ENCODE assay signal across 9 cellular contexts in the genomic region with DNA sequence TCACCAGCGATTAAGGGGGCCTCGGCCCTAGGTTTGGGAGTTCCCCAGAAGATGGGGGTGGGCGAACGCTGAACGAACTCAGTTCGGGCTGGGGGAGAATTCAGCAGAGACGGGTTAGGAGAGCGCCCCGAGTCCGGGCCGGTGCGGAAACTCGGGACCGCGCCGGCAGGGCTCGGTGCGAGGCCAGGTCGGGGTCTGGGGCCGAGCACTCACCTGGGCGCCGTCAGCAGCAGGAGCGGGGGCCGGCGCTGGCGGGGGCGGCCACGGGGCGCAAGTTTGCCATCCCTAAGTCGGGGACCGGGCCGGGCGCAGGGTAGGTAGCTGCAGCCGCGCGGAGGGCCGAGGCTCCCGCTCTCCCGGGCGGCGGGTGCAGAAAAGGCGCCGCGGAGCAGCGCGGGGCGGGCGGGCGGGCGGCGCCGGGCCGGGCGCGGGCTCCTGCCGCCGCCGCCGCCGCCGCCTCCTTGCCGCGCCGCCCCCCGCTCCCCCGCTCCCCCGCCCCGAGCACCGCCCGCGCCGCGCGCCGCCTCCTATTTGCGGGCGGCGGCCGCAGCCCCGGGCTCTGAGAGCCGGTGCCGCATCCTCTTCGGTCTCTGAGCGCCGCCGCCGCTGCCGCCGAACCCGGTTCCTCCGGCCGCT. TPM values are rescaled to one million over a fixed set of nuclear protein-coding genes. Genes with fewer than 3 reads are reported as not detected.
DNase-seq lines count a peak whose midpoint lies in the region; ATAC-seq, FAIRE-seq and TF ChIP-seq lines count a peak whose summit lies in the region.
"Had no signal": no experiment of that assay in that cellular context is flagged by ENCODE, and none has a peak within 500 bp of the region (broad histone marks: within the 10 kb centered on the region; RNA-seq: fewer than 3 reads in every experiment).

No MANE protein-coding gene starts in this region.

- TF ChIP-seq POLR2A in A549 (IDR thresholded peaks at IDR 0.05; ENCODE audit: low read length): no peak
- TF ChIP-seq POLR2A in HCT116 (IDR thresholded peaks at IDR 0.05; ENCODE audit: borderline replicate concordance, extremely low read depth, insufficient read depth, insufficient read length): no peak

- H3K4me1 ChIP-seq in A549: peaks cover 43% of the 10 kb centered on the region
- H3K4me1 ChIP-seq in HCT116 (ENCODE audit: control insufficient read depth in 1 of 2, insufficient read depth in 2 of 2, low read length in 2 of 2): peaks cover 31 to 58% of the 10 kb centered on the region in 2 experiments
- H3K4me1 ChIP-seq in ascending aorta: peaks cover 10 to 31% of the 10 kb centered on the region in 2 donors
- peaks cover 25% of the 10 kb centered on the region for H3K4me1 ChIP-seq in muscle layer of colon (ENCODE audit: insufficient read depth, low read length)

- TF ChIP-seq CTCF in A549 (IDR thresholded peaks at IDR 0.05): no peak
- no peak for TF ChIP-seq CTCF in HCT116 (IDR thresholded peaks at IDR 0.05 in 2 of 3, conservative IDR thresholded peaks at IDR 0.05 in 1 of 3; ENCODE audit: borderline replicate concordance in 1 of 3, insufficient read depth in 1 of 3, low read depth in 2 of 3, low read length in 2 of 3)
- no peak for TF ChIP-seq CTCF in ascending aorta (IDR thresholded peaks at IDR 0.05)

- TF ChIP-seq RAD21 in A549 (conservative IDR thresholded peaks at IDR 0.05 in 1 of 2, IDR thresholded peaks at IDR 0.05 in 1 of 2): no peak
- no peak for TF ChIP-seq RAD21 in HCT116 (IDR thresholded peaks at IDR 0.05; ENCODE audit: low read depth)

- ATAC-seq in A549 (no peak), HCT116 (peak; percentile 12), GM19452 (IDR thresholded peaks at IDR 0.05; ENCODE audit: unreplicated experiment) (no peak), HG02870 (IDR thresholded peaks at IDR 0.05; ENCODE audit: unreplicated experiment) (no peak)

- POLR2A ChIA-PET in A549 (lab: Yijun Ruan, JAX) (interaction anchor here (1.0 kb wide), 1 partner anchor 25 kb away, joined by 5 read pairs; no protein-coding TSS in a partner anchor), HCT116 (lab: Charles Lee) (no interaction called here)

- H3K4me2 ChIP-seq in A549 (peak overlapping the region; percentile 99), HCT116 (ENCODE audit: low read length) (peak overlapping the region; percentile 96)

- H3K27me3 ChIP-seq in HCT116 (ENCODE audit: insufficient read depth, low read length) (no peaks in the 10 kb centered on the region), ascending aorta (no peaks in the 10 kb centered on the region), muscle layer of colon (ENCODE audit: control insufficient read depth in 1 of 2, insufficient read depth in 2 of 2, low read length in 2 of 2) (peaks cover 4 to 35% of the 10 kb centered on the region in 2 donors)

- H4K20me1 ChIP-seq in HCT116 (ENCODE audit: insufficient read depth): no peaks in the 10 kb centered on the region

- 0% methylated on average over 13 of the region's 92 CpGs for WGBS in A549 (ENCODE audit: missing lambda C conversion rate)

- RAD21 ChIA-PET in HCT116 (lab: Charles Lee; ENCODE audit: low non-redundant PET in 1 of 2, low total read pairs in 2 of 2, uncharacterized antibody in 2 of 2, unreplicated experiment in 2 of 2): interaction anchor here in 1 of 2 experiments (1.0 to 2.1 kb wide), 2 partner anchors 25 to 200 kb away, joined by 4 to 13 read pairs; no protein-coding TSS in a partner anchor

- H3K9ac ChIP-seq in HCT116 (ENCODE audit: low read length) (peak overlapping the region; percentile 57), muscle layer of colon (ENCODE audit: low read length) (no peak overlapping the region)

- intact Hi-C loops in HCT116 (cut with micrococcal nuclease) (loop anchor here (2.0 kb wide), 1 partner anchor 25 kb away; no protein-coding TSS in a partner anchor), ascending aorta (cut with DNase I) (loop anchor here (2.0 to 5.0 kb wide), 2 partner anchors 201 to 299 kb away; no protein-coding TSS in a partner anchor)

- peak overlapping the region; percentile 76 to 98 for H3K27ac ChIP-seq in A549
- H3K27ac ChIP-seq in HCT116 (ENCODE audit: low read depth, low read length): peak overlapping the region; percentile 39; the same call in 1 of the 2 replicates
- no peak overlapping the region for H3K27ac ChIP-seq in ascending aorta
- H3K27ac ChIP-seq in muscle layer of colon (ENCODE audit: low read depth, low read length): no peak overlapping the region

- no peak overlapping the region for H2AFZ ChIP-seq in HCT116 (ENCODE audit: low read depth, low read length, poor library complexity, severe bottlenecking)

- H3K9me3 ChIP-seq in A549: no peaks in the 10 kb centered on the region
- H3K9me3 ChIP-seq in HCT116 (ENCODE audit: control insufficient read depth in 1 of 2, insufficient read depth in 1 of 2, low read depth in 1 of 2, low read length in 2 of 2): no peaks in the 10 kb centered on the region
- no peaks in the 10 kb centered on the region for H3K9me3 ChIP-seq in ascending aorta
- no peaks in the 10 kb centered on the region for H3K9me3 ChIP-seq in muscle layer of colon (ENCODE audit: low read length)

- CTCF ChIA-PET in A549 (lab: Yijun Ruan, JAX) (interaction anchor here (0.9 to 14.7 kb wide), 13 partner anchors 11 to 260 kb away, joined by 3 to 242 read pairs (median 5); no protein-coding TSS in a partner anchor), HCT116 (lab: Charles Lee) (interaction anchor here (1.2 to 3.6 kb wide), 2 partner anchors 16 to 25 kb away, joined by 4 to 27 read pairs; no protein-coding TSS in a partner anchor)

- no peak for TF ChIP-seq EP300 in A549 (IDR thresholded peaks at IDR 0.05)

- BruUV-seq in HCT116 (replicated peaks; lab: Mats Ljungman, UMichigan): no TSS peak

- H3K4me3 ChIP-seq in A549 (peak overlapping the region; percentile 67), HCT116 (replicated peaks in 1 of 2; ENCODE audit: low read depth in 1 of 2, low read length in 2 of 2) (peak overlapping the region; percentile 61 to 71), ascending aorta (peak overlapping the region; percentile 63 to 86), muscle layer of colon (ENCODE audit: low read depth in 1 of 2, low read length in 2 of 2) (peak overlapping the region; percentile 63 to 64)

- H3K9me2 ChIP-seq in HCT116 (ENCODE audit: insufficient read depth): no peaks in the 10 kb centered on the region

- FAIRE-seq in A549 (lab: Jason Lieb, UNC): no peak
- FAIRE-seq: GM18507 had no signal

- H3K36me3 ChIP-seq in HCT116 (ENCODE audit: control insufficient read depth in 1 of 2, insufficient read depth in 2 of 2, low read length in 2 of 2) (no peaks in the 10 kb centered on the region), ascending aorta (no peaks in the 10 kb centered on the region), muscle layer of colon (ENCODE audit: insufficient read depth, low read length) (no peaks in the 10 kb centered on the region)

- H3K79me2 ChIP-seq in HCT116 (ENCODE audit: insufficient read depth, low read length): no peaks in the 10 kb centered on the region

- DNase-seq in A549 (ENCODE audit: low read depth in 1 of 2, low spot score in 1 of 2): no peak
- no peak for DNase-seq in HCT116 (ENCODE audit: low read depth, low spot score)
- no peak for DNase-seq in ascending aorta (ENCODE audit: low spot score in 2 of 2)
- no peak for DNase-seq in GM19240 (ENCODE audit: insufficient read length, low spot score)
- no peak for DNase-seq in RKO (ENCODE audit: low spot score)

TF ChIP-seq in A549, 52 proteins besides CTCF, POLR2A, EP300 and RAD21 (continues in another document):
- TF ChIP-seq HOXB5 (CRISPR knock-in tag; IDR thresholded peaks at IDR 0.05): no peak

TF ChIP-seq in HCT116, 20 proteins besides CTCF, POLR2A, EP300 and RAD21:
- TF ChIP-seq YY1 (IDR thresholded peaks at IDR 0.05; ENCODE audit: extremely low read depth, insufficient replicate concordance, low read depth, low read length) (no peak), EZH2 (IDR thresholded peaks at IDR 0.05) (no peak), POLR2AphosphoS5 (IDR thresholded peaks at IDR 0.05; ENCODE audit: low read depth, low read length) (peak; percentile 18; the same call in 1 of the 2 replicates), ELF1 (IDR thresholded peaks at IDR 0.05; ENCODE audit: borderline replicate concordance, low read depth) (no peak), ZFX (IDR thresholded peaks at IDR 0.05) (0 out of 2 replicates have a peak, but pooled peaks have one; percentile 17), SRF (IDR thresholded peaks at IDR 0.05; ENCODE audit: low read depth) (no peak), EGR1 (IDR thresholded peaks at IDR 0.05; ENCODE audit: low read depth) (no peak)
- TF ChIP-seq, protein P1, sequence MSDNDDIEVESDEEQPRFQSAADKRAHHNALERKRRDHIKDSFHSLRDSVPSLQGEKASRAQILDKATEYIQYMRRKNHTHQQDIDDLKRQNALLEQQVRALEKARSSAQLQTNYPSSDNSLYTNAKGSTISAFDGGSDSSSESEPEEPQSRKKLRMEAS (IDR thresholded peaks at IDR 0.05): no peak

RNA-seq across cellular contexts. Expression of a gene that starts 0.4 kb away (rescaled TPM):
- polyA plus RNA-seq in A549 (2011; rRNA removed) (2.3 and 2.7 TPM in 2 replicates), A549 (2017; fragmentation: RNase III; extraction: RNeasy Plus Mini Kit Qiagen cat#74134 plus additional on column Dnase treatment) (6.3 to 7.0 TPM (median 6.6 TPM) in 3 replicates)
- 6.5 and 9.5 TPM in 2 replicates for polyA plus RNA-seq in A549 (2012; cell fraction: cytosol; rRNA removed)
- polyA plus RNA-seq in A549 (2012; cell fraction: nucleus; rRNA removed): 28.3 and 34.0 TPM in 2 replicates
- 2.5 and 3.3 TPM in 2 replicates for polyA minus RNA-seq in A549 (2011; rRNA and poly(A)+ RNA removed)
- total RNA-seq in HCT116 (2021; ENCODE audit: unreplicated experiment) (10.1 TPM), ascending aorta (1.9 TPM)
- 6.0 and 7.1 TPM in 2 replicates for polyA plus RNA-seq in HCT116 (2012)

RNA-seq across cellular contexts. Expression of a gene that starts 52.0 kb away (rescaled TPM):
- polyA plus RNA-seq in A549 (2011; rRNA removed): 0.98 and 1.2 TPM in 2 replicates
- 1.2 and 2.4 TPM in 2 replicates for polyA plus RNA-seq in A549 (2012; cell fraction: cytosol; rRNA removed)
- 5.9 and 7.2 TPM in 2 replicates for polyA plus RNA-seq in A549 (2012; cell fraction: nucleus; rRNA removed)
- polyA plus RNA-seq in A549 (2017; fragmentation: RNase III; extraction: RNeasy Plus Mini Kit Qiagen cat#74134 plus additional on column Dnase treatment): 4.8 to 6.4 TPM (median 5.5 TPM) in 3 replicates
- polyA minus RNA-seq in A549 (2011; rRNA and poly(A)+ RNA removed): 1.7 and 1.8 TPM in 2 replicates
- total RNA-seq in HCT116 (2021; ENCODE audit: unreplicated experiment): 5.0 TPM
- 3.0 and 3.5 TPM in 2 replicates for polyA plus RNA-seq in HCT116 (2012)
- 30.7 TPM for total RNA-seq in ascending aorta

RNA-seq across cellular contexts. Expression of a gene that starts 60.0 kb away (rescaled TPM):
- 1.4 and 1.5 TPM in 2 replicates for polyA plus RNA-seq in A549 (2011; rRNA removed)
- 2.4 and 3.5 TPM in 2 replicates for polyA plus RNA-seq in A549 (2012; cell fraction: cytosol; rRNA removed)
- 15.3 and 19.1 TPM in 2 replicates for polyA plus RNA-seq in A549 (2012; cell fraction: nucleus; rRNA removed)
- polyA plus RNA-seq in A549 (2017; fragmentation: RNase III; extraction: RNeasy Plus Mini Kit Qiagen cat#74134 plus additional on column Dnase treatment): 8.1 to 11.1 TPM (median 10.4 TPM) in 3 replicates
- polyA minus RNA-seq in A549 (2011; rRNA and poly(A)+ RNA removed): 0.95 and 1.4 TPM in 2 replicates
- 2.2 TPM for total RNA-seq in HCT116 (2021; ENCODE audit: unreplicated experiment)
- polyA plus RNA-seq in HCT116 (2012): 1.3 and 1.5 TPM in 2 replicates
- 339 TPM for total RNA-seq in ascending aorta

Comparison
In these comparisons a context has a peak if more than half of its experiments do, and no peak if none do; other contexts are left out.
1. H3K27ac ChIP-seq: peak in A549 (2 of 2) and HCT116 (single experiment); none in ascending aorta (0 of 2) and muscle layer of colon (single experiment).
2. RNA of a gene that starts 60.0 kb away (total RNA-seq): 339 TPM in ascending aorta (single experiment); 2.2 TPM in HCT116 (single experiment); every median in the first group is over 100 times any median in the second.
3. Peak in every context shown above with its lines, with median percentiles within 50 percentile points of each other: H3K4me3 ChIP-seq.